7 cellular contexts compared by ENCODE assay signal in the genomic region with DNA sequence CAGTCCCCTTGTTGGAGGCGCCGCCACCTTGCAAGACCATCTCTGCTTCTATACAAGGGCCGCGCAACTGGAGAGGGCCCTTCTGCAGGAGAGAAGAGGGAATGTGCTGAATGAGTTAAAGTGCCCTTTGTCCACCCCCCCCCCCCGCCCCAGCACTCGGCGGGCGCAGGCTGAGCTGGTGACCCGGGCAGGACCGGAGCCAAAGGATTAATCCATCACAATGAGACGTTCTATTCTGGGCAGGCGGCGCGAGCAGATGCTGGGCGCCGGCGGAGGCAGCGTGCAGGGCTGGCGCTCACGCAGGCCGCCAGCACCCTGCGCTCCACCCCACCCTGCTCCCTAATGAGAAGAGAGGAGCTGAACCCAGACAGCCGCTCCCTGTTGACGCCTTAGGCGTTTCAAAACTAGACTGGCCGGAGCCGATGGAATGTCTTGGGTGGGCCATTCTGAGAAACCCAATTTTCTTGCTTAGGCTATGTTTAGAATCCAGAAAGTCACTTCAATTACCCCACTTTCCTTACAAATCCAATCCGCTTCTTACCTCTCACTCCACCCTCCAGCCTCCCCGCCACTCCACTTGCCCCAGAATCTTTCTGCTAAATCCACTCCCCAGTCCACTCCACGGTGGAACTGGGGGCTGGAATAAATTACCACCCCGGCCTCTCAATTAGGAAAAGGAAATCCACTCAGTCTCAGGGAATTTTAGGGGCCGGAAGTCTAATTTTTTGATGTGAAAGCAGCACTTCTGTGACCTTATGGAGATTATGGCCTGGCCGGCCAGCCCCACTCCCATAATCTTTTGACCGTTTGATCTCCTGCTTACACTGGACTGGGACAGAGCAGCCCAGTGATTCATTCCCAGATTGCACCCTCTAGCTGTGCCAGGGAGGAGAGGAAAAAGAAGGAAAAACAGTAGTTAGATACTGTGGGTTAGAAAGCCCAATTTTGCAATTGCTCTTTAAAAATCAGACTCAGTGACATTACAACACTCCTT. TPM values are rescaled to one million over a fixed set of nuclear protein-coding genes. Genes with fewer than 3 reads are reported as not detected.
DNase-seq lines count a peak whose midpoint lies in the region; ATAC-seq, FAIRE-seq and TF ChIP-seq lines count a peak whose summit lies in the region.

No MANE protein-coding gene starts in this region.

- DNase-seq in WTC11 (ENCODE audit: low spot score) (peak; percentile 46), heart right ventricle (peak; percentile 68 to 70), cerebellar nuclear complex (lab: John Stamatoyannopoulos, UW) (no peak), GM12891 (ENCODE audit: insufficient read length, low spot score) (no peak)

- TF ChIP-seq CTCF in WTC11 (IDR thresholded peaks at IDR 0.05) (no peak), heart right ventricle (IDR thresholded peaks at IDR 0.05) (peak in 2 of 9 donors; percentile 8 to 27)

- peak overlapping the region; percentile 60 for H3K4me3 Mint-ChIP-seq in WTC11

- POLR2A ChIA-PET in WTC11 (lab: Charles Lee) = interaction anchor here (0.6 kb wide), 1 partner anchor 80 kb away, joined by 3 read pairs; no protein-coding TSS in a partner anchor

- H3K27ac ChIP-seq in HUES64 (ENCODE audit: low read depth, low read length) (0 out of 2 replicates have a peak overlapping the region, but pooled peaks have one; percentile 36), heart right ventricle (peak overlapping the region; percentile 66 to 87 (median 78)), rectal smooth muscle tissue (ENCODE audit: low read depth, low read length) (no peak overlapping the region)

- peaks cover 6% of the 10 kb centered on the region for H3K9me3 Mint-ChIP-seq in WTC11

- 9% methylated on average over 30 of the region's 34 CpGs for WGBS in HUES64
- WGBS in heart right ventricle, 2 donors = 3 to 4% methylated on average over 30 to 34 of the region's 34 CpGs

- intact Hi-C loops in heart right ventricle (cut with DNase I) = loop anchor here in 2 of 10 donors (5.0 to 10.0 kb wide), 2 partner anchors 63 to 65 kb away; no protein-coding TSS in a partner anchor

- H3K36me3 ChIP-seq in HUES64 (ENCODE audit: insufficient read depth, low read length) (no peaks in the 10 kb centered on the region), heart right ventricle (no peaks in the 10 kb centered on the region), rectal smooth muscle tissue (ENCODE audit: control insufficient read depth, insufficient read depth, low read length) (no peaks in the 10 kb centered on the region)

- no peaks in the 10 kb centered on the region for H3K9me3 ChIP-seq in HUES64 (ENCODE audit: insufficient read depth, low read depth, low read length)
- H3K9me3 ChIP-seq in heart right ventricle = peaks cover 0 to 3% (median 0%) of the 10 kb centered on the region in 11 donors

- peaks cover 3% of the 10 kb centered on the region; the same call in 1 of the 2 replicates for H3K36me3 Mint-ChIP-seq in WTC11

- H3K4me3 ChIP-seq in HUES64 (ENCODE audit: low read length) = peak overlapping the region; percentile 45
- H3K4me3 ChIP-seq in heart right ventricle = peak overlapping the region in 7 of 10 donors; percentile 9 to 40 (median 23)
- peak overlapping the region; percentile 20 for H3K4me3 ChIP-seq in rectal smooth muscle tissue (ENCODE audit: low read length)

- H3K4me1 Mint-ChIP-seq in WTC11 = peaks cover 34% of the 10 kb centered on the region

- ATAC-seq in WTC11 (peak; percentile 89), heart right ventricle (peak; percentile 88 to 96 (median 94)), GM19328 (IDR thresholded peaks at IDR 0.05; ENCODE audit: unreplicated experiment) (no peak)

- peak overlapping the region; percentile 47; the same call in 1 of the 2 replicates for H3K9ac ChIP-seq in HUES64 (ENCODE audit: low read depth, low read length)
- no peak overlapping the region for H3K9ac ChIP-seq in rectal smooth muscle tissue (ENCODE audit: low read length)

- H3K27me3 Mint-ChIP-seq in WTC11 (ENCODE audit: low read depth) = no peaks in the 10 kb centered on the region; the same call in none of the 2 replicates

- TF ChIP-seq POLR2A in GM12891 (IDR thresholded peaks at IDR 0.05; ENCODE audit: low read depth, low read length) = no peak

- H3K4me1 ChIP-seq in HUES64 (ENCODE audit: insufficient read depth, low read length) = peaks cover 34% of the 10 kb centered on the region
- H3K4me1 ChIP-seq in heart right ventricle = peaks cover 0 to 68% (median 34%) of the 10 kb centered on the region in 9 donors
- H3K4me1 ChIP-seq in rectal smooth muscle tissue (ENCODE audit: control insufficient read depth, insufficient read depth, low read length) = peaks cover 2% of the 10 kb centered on the region

- CTCF ChIA-PET in WTC11 (lab: Charles Lee) = interaction anchor here (0.5 to 2.5 kb wide), 2 partner anchors 14 to 115 kb away, joined by 3 to 13 read pairs; no protein-coding TSS in a partner anchor

- H3K27me3 ChIP-seq in HUES64 (ENCODE audit: insufficient read depth, low read length) (no peaks in the 10 kb centered on the region), heart right ventricle (peaks cover 0 to 11% (median 0%) of the 10 kb centered on the region in 7 donors), rectal smooth muscle tissue (ENCODE audit: control insufficient read depth, insufficient read depth, low read length) (no peaks in the 10 kb centered on the region)

- no peak overlapping the region for H3K27ac Mint-ChIP-seq in WTC11

- FAIRE-seq in GM12891 (lab: Jason Lieb, UNC) = no peak

TF ChIP-seq in WTC11, 78 proteins besides CTCF, POLR2A, EP300 and RAD21 (continues in another document):
- TF ChIP-seq ZNF219 (CRISPR knock-in tag; IDR thresholded peaks at IDR 0.05; ENCODE audit: borderline replicate concordance) (0 out of 2 replicates have a peak, but pooled peaks have one; percentile 36), PRDM15 (CRISPR knock-in tag; IDR thresholded peaks at IDR 0.05) (peak; percentile 77; the same call in 1 of the 2 replicates)

TF ChIP-seq in GM12891, 5 proteins besides CTCF, POLR2A, EP300 and RAD21:
- TF ChIP-seq PAX5 (IDR thresholded peaks at IDR 0.05; ENCODE audit: insufficient read depth, low read length, severe bottlenecking) (no peak), TAF1 (IDR thresholded peaks at IDR 0.05; ENCODE audit: low read depth, low read length) (no peak), POLR2AphosphoS5 (IDR thresholded peaks at IDR 0.05; ENCODE audit: low read depth, low read length) (no peak), POU2F2 (IDR thresholded peaks at IDR 0.05; ENCODE audit: low read depth, low read length) (no peak), SPI1 (IDR thresholded peaks at IDR 0.05; ENCODE audit: low read depth, low read length) (no peak)

RNA-seq across cellular contexts. Expression of gene GJD2, which starts 32.7 kb away (rescaled TPM):
- polyA plus RNA-seq in HUES64 (2013, experiment 1 of 2) = 0.15 TPM
- polyA plus RNA-seq in HUES64 (2013, experiment 2 of 2) = 0.32 TPM
- total RNA-seq in WTC11 (2021) (0.14 to 0.22 TPM (median 0.21 TPM) in 3 replicates), heart right ventricle (under 1 TPM in 4 of 10 donors, not detected in 6; 0.07 to 0.13 (median 0.11) TPM)
- polyA plus RNA-seq in heart right ventricle = under 1 TPM in 1 of 2 donors, not detected in 1; 0.01 TPM
- polyA plus RNA-seq in GM12891 (2012; ENCODE audit: low read depth, missing spikeins) = not detected

Comparison
In these comparisons a context has a peak if more than half of its experiments do, and no peak if none do; other contexts are left out.
1. DNase-seq: peak in WTC11 (single experiment) and heart right ventricle (2 of 2); none in cerebellar nuclear complex (0 of 2) and GM12891 (single experiment).
2. Peak in every context shown above with its lines, with median percentiles within 50 percentile points of each other: H3K4me3 ChIP-seq.